Comparison of ENCODE assay signal across 29 cellular contexts in genomic region chr2:9838391-9838790, GRCh38.
"Had no signal": no experiment of that assay in that cellular context is flagged by ENCODE, and none has a peak within 500 bp of the region (broad histone marks: within the 10 kb centered on the region; RNA-seq: fewer than 3 reads in every experiment).

No MANE protein-coding gene starts in this region.

- H3K4me3 Mint-ChIP-seq: dendritic cell treated with granulocyte-macrophage colony-stimulating factor and Interleukin-4, amounts not matched to agents 40 ng/mL and 50 ng/mL, for 4 days; effector memory CD8-positive, alpha-beta T cell; endodermal cell had no signal

- FAIRE-seq: colon, endometrium, endothelial cell of umbilical vein, frontal cortex had no signal

- H3K4me3 ChIP-seq: colonic mucosa, coronary artery, dorsolateral prefrontal cortex, esophagus muscularis mucosa, esophagus squamous epithelium, gastrocnemius medialis, gastroesophageal sphincter, heart left ventricle, heart right ventricle had no signal

- H3K4me1 Mint-ChIP-seq: endodermal cell had no signal

- H3K9me3 ChIP-seq: colonic mucosa, esophagus muscularis mucosa, esophagus squamous epithelium, gastrocnemius medialis, gastroesophageal sphincter, heart left ventricle, heart right ventricle had no signal

- H3K27ac ChIP-seq: colonic mucosa, coronary artery, dorsolateral prefrontal cortex, epithelial cell of prostate, esophagus muscularis mucosa, esophagus squamous epithelium, foreskin keratinocyte, gastroesophageal sphincter, heart left ventricle, heart right ventricle had no signal

- H3K27me3 ChIP-seq: colonic mucosa, dorsolateral prefrontal cortex, esophagus muscularis mucosa, esophagus squamous epithelium, foreskin keratinocyte, gastrocnemius medialis, gastroesophageal sphincter, heart left ventricle, heart right ventricle had no signal

- H3K9me3 Mint-ChIP-seq: dendritic cell treated with granulocyte-macrophage colony-stimulating factor and Interleukin-4, amounts not matched to agents 40 ng/mL and 50 ng/mL, for 4 days; effector memory CD8-positive, alpha-beta T cell; endodermal cell had no signal

- H3K4me1 ChIP-seq: colonic mucosa, foreskin keratinocyte, gastroesophageal sphincter had no signal

- H3K27me3 Mint-ChIP-seq: effector memory CD8-positive, alpha-beta T cell had no signal

- DNase-seq: colonic mucosa; cortex of kidney; dermis blood vessel endothelial cell; dorsolateral prefrontal cortex; effector CD4-positive, alpha-beta T cell; effector CD8-positive, alpha-beta T cell; effector memory CD4-positive, alpha-beta T cell; effector memory CD8-positive, alpha-beta T cell; endodermal cell; erythroblast; esophagus squamous epithelium; foreskin fibroblast; foreskin keratinocyte; foreskin melanocyte; gastrocnemius medialis; glutamatergic neuron; head of caudate nucleus; heart left ventricle; heart right ventricle had no signal

- ATAC-seq: effector memory CD8-positive, alpha-beta T cell; esophagus mucosa; foreskin keratinocyte; gastrocnemius medialis; gastroesophageal sphincter; heart left ventricle; heart right ventricle had no signal

- H3K27ac Mint-ChIP-seq: dendritic cell treated with granulocyte-macrophage colony-stimulating factor and Interleukin-4, amounts not matched to agents 40 ng/mL and 50 ng/mL, for 4 days; effector memory CD8-positive, alpha-beta T cell; endodermal cell had no signal

- H3K36me3 ChIP-seq: colonic mucosa, esophagus muscularis mucosa, esophagus squamous epithelium, gastrocnemius medialis, gastroesophageal sphincter, heart left ventricle, heart right ventricle had no signal
